In the genomic region with DNA sequence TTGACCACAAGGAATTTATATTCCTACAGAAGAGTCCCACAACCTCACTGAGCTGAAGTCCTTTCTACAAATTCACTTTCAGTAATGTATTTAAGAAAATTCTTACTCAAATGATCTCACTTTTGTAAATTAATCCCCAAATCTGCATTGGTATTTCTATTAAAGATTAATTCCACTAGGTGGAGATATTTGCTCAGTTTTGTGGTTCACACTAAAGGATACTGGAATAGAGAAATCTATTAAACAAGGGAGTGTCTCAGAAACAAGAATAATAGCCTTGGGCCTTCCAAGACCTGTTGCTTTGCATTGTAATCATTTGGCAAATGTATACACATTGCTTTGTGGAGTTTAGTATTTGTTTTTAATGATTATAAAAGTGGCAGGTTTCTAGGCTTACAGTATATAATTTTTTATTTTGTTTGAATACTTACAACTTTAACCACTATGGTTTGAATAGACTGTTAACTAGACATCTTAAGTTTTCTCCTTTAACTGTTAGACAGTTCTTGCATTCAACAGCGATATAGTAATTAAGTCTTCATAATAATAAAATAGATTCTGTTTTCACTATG, we compare ENCODE assay signal across 9 cellular contexts. TPM values are rescaled to one million over a fixed set of nuclear protein-coding genes. Genes with fewer than 3 reads are reported as not detected.
A peak's percentile ranks its signal among the peaks of the same experiment; 100 is the strongest.
DNase-seq lines count a peak whose midpoint lies in the region; ATAC-seq and TF ChIP-seq lines count a peak whose summit lies in the region.
"Had no signal": no experiment of that assay in that cellular context is flagged by ENCODE, and none has a peak within 500 bp of the region (broad histone marks: within the 10 kb centered on the region; RNA-seq: fewer than 3 reads in every experiment).

No MANE protein-coding gene starts in this region.

- intact Hi-C loops in prostate gland (cut with DNase I): loop anchor here (5.0 kb wide), 1 partner anchor 681 kb away; no protein-coding TSS in a partner anchor

- no peaks in the 10 kb centered on the region for H3K9me3 Mint-ChIP-seq in effector memory CD8-positive, alpha-beta T cell

- peaks cover 2% of the 10 kb centered on the region for H3K27me3 ChIP-seq in prostate gland (replicated peaks; ENCODE audit: insufficient read depth)

- no peak overlapping the region for H3K4me3 ChIP-seq in prostate gland
- H3K4me3 ChIP-seq: skin epidermis had no signal

- H3K4me1 ChIP-seq in prostate gland (replicated peaks): no peaks in the 10 kb centered on the region

- H3K9me3 ChIP-seq in prostate gland: no peaks in the 10 kb centered on the region

- TF ChIP-seq POLR2A in prostate gland (IDR thresholded peaks at IDR 0.05): no peak

- H3K27me3 Mint-ChIP-seq in effector memory CD8-positive, alpha-beta T cell: peaks cover 33 to 39% of the 10 kb centered on the region in 2 donors

- no peak overlapping the region for H3K27ac Mint-ChIP-seq in effector memory CD8-positive, alpha-beta T cell

- DNase-seq in NCI-H446 (lab: John Stamatoyannopoulos, UW) (peak; percentile 16 to 39), NCI-H446 treated with DMSO at 0.1 percent for 48 hours (lab: John Stamatoyannopoulos, UW) (no peak), NCI-H2227 (lab: John Stamatoyannopoulos, UW; ENCODE audit: unreplicated experiment) (peak; percentile 24), prostate gland (ENCODE audit: low spot score) (no peak), substantia nigra (lab: John Stamatoyannopoulos, UW) (no peak)
- DNase-seq in effector memory CD8-positive, alpha-beta T cell: no peak

- ATAC-seq in effector memory CD8-positive, alpha-beta T cell (replicated peaks): peak; percentile 43
- ATAC-seq in HG02610 (IDR thresholded peaks at IDR 0.05; ENCODE audit: unreplicated experiment): no peak
- ATAC-seq in HG02588 (IDR thresholded peaks at IDR 0.05; ENCODE audit: unreplicated experiment): no peak

- peaks cover 4% of the 10 kb centered on the region in 2 donors for H3K4me1 Mint-ChIP-seq in effector memory CD8-positive, alpha-beta T cell (ENCODE audit: low read depth in 2 of 2)

- TF ChIP-seq CTCF in prostate gland (IDR thresholded peaks at IDR 0.05): peak in 3 of 4 experiments; percentile 53 to 62 (median 60)

- no peaks in the 10 kb centered on the region for H3K36me3 ChIP-seq in prostate gland

- H3K36me3 Mint-ChIP-seq in effector memory CD8-positive, alpha-beta T cell (ENCODE audit: insufficient read depth): no peaks in the 10 kb centered on the region

- H3K27ac ChIP-seq in prostate gland (no peak overlapping the region), substantia nigra (ENCODE audit: low read depth, low read length, poor library complexity, severe bottlenecking) (no peak overlapping the region)
- H3K27ac ChIP-seq: skin epidermis had no signal

- H3K4me3 Mint-ChIP-seq in effector memory CD8-positive, alpha-beta T cell: no peak overlapping the region

- WGBS in prostate gland: 51% methylated on average over 1 of the region's 1 CpG

RNA-seq across cellular contexts. Expression of a gene that starts 25.9 kb away (rescaled TPM):
- total RNA-seq in prostate gland: under 1 TPM in 1 of 2 donors, not detected in 1; 0.17 TPM

Comparison
In these comparisons a context has a peak if more than half of its experiments do, and no peak if none do; other contexts are left out.
1. DNase-seq: peak in NCI-H446 (2 of 2) and NCI-H2227 (single experiment); none in NCI-H446 treated with DMSO at 0.1 percent for 48 hours (single experiment), effector memory CD8-positive, alpha-beta T cell (0 of 3), prostate gland (single experiment) and substantia nigra (0 of 49).